In the genomic region with DNA sequence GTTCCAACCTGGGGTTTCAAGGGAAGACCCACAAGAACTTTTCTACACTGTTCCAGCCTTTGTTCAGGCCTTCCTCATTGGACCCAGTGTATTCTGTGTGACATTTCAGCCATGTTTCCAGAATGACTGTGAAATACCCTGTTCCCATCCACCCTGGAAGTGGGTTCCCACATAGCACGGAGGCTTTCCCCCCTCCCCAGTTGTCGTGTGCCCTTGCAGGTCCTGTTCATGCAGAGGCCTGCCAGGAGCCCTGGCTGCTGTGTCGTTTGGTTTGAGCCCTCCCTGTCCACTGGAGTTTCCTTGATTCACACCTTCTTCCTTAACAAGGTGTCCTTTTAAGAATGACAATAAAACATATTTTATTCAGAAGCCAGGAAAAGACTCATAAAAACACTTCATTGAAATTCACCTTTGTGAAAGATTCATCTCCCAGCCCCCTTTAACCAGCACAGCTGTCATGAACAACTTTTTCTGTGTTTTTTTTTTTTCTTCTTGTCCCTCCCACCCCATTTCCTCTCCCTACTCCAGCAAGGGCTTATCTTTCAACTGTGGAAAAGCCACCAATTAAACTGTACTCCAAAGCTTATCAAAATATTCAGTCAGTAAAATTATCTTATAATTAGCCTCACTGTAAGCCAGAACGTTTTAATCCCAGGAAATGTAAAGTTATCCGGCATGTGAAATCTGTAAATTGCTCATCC, we compare ENCODE assay signal across 20 cellular contexts.
"Had no signal": no experiment of that assay in that cellular context is flagged by ENCODE, and none has a peak within 500 bp of the region (broad histone marks: within the 10 kb centered on the region; RNA-seq: fewer than 3 reads in every experiment).

No MANE protein-coding gene starts in this region.

- H3K4me3 Mint-ChIP-seq: activated CD4-positive, alpha-beta T cell treated with anti-CD3 and anti-CD28 coated beads, Interleukin-2, amount 10 ng/mL, durations not matched to agents 7 days and 5 days; activated naive CD8-positive, alpha-beta T cell; mesothelial cell of epicardium had no signal

- H3K4me1 ChIP-seq: gastrocnemius medialis, heart right ventricle, uterus had no signal

- H3K9me3 Mint-ChIP-seq: activated CD4-positive, alpha-beta T cell treated with anti-CD3 and anti-CD28 coated beads, Interleukin-2, amount 10 ng/mL, durations not matched to agents 7 days and 5 days; mesothelial cell of epicardium had no signal

- H3K9me3 ChIP-seq: gastrocnemius medialis, heart right ventricle, lower lobe of right lung, neutrophil, tibial nerve, uterus had no signal

- DNase-seq: activated CD4-positive, alpha-beta T cell treated with anti-CD3 and anti-CD28 coated beads, Interleukin-2, amount 10 ng/mL, durations not matched to agents 7 days and 5 days; activated CD4-positive, CD25-positive, alpha-beta regulatory T cell; activated CD8-positive, alpha-beta memory T cell treated with anti-CD3 and anti-CD28 coated beads, Interleukin-2, amount 50 U/mL, for 48 hours; activated gamma-delta T cell treated with Interleukin-2 at 50 U/mL for 16 hours; amniotic stem cell; caudate nucleus; erythroblast; gastrocnemius medialis; heart right ventricle; lower lobe of right lung; posterior cingulate gyrus; retina; stimulated activated CD4-positive, alpha-beta T cell treated with anti-CD3 and anti-CD28 coated beads, Interleukin-2, amount 100 ng/mL, for 48 hours; stimulated activated naive CD4-positive, alpha-beta T cell; uterus had no signal

- H3K27ac Mint-ChIP-seq: activated CD4-positive, alpha-beta T cell treated with anti-CD3 and anti-CD28 coated beads, Interleukin-2, amount 10 ng/mL, durations not matched to agents 7 days and 5 days; activated naive CD8-positive, alpha-beta T cell; mesothelial cell of epicardium had no signal

- FAIRE-seq: colon had no signal

- H3K36me3 Mint-ChIP-seq: activated naive CD8-positive, alpha-beta T cell; mesothelial cell of epicardium had no signal

- H3K27ac ChIP-seq: gastrocnemius medialis, heart right ventricle, lower lobe of right lung, neutrophil, tibial nerve, uterus had no signal

- H3K36me3 ChIP-seq: gastrocnemius medialis, heart right ventricle, lower lobe of right lung, neutrophil, tibial nerve, uterus had no signal

- H3K4me3 ChIP-seq: gastrocnemius medialis, heart right ventricle, lower lobe of right lung, tibial nerve, uterus had no signal

- H3K27me3 ChIP-seq: gastrocnemius medialis, tibial nerve, uterus had no signal
